Comparison of ENCODE assay signal across 8 cellular contexts in the genomic region with DNA sequence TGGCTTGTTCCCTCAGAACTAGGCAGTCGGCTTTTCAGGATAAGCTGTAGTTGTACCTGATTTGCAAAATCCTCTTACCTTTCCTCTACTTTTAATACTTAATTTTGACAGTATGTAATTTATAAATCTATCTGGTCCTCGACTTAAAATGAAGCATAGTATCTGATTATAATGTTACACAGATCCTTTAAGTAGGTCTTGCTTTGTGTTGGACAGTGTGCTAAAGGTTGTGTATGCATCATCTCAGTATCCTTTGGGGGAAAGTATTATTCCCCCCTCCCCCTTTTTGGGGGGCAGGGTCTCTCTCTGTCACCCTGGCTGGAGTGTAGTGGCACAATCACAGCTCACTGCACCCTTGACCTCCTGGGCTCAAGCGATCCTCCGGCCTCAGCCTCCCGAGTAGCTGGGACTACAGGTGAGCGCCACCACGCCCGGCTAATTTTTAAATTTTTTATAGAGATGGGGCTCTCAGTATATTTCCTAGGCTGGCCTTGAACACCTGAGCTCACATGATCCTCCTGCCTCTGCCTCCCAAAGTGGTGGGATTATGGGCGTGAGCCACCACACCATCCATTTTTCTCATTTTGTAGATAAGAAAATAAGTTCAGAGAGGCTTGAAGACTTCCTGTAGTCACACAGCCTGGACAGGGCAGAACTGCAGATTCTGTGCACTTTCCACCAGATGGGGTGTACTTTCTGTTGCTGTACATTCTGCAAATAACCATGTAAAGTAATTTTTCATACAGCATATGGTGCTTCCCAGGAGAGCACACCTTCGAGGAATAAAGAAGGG. TPM values are rescaled to one million over a fixed set of nuclear protein-coding genes. Genes with fewer than 3 reads are reported as not detected.
A peak's percentile ranks its signal among the peaks of the same experiment; 100 is the strongest.
DNase-seq lines count a peak whose midpoint lies in the region; ATAC-seq and TF ChIP-seq lines count a peak whose summit lies in the region.

No MANE protein-coding gene starts in this region.

- H3K36me3 ChIP-seq in BE2C (no peaks in the 10 kb centered on the region), breast epithelium (no peaks in the 10 kb centered on the region)

- H3K4me1 Mint-ChIP-seq in naive thymus-derived CD8-positive, alpha-beta T cell, result peaks cover 24 to 44% (median 40%) of the 10 kb centered on the region in 4 donors

- H3K9me3 ChIP-seq in BE2C (no peaks in the 10 kb centered on the region), breast epithelium (no peaks in the 10 kb centered on the region)

- peaks cover 0 to 3% (median 0%) of the 10 kb centered on the region in 5 donors for H3K27me3 Mint-ChIP-seq in naive thymus-derived CD8-positive, alpha-beta T cell

- TF ChIP-seq CTCF in BE2C (IDR thresholded peaks at IDR 0.05; ENCODE audit: low read depth, low read length), result no peak
- no peak for TF ChIP-seq CTCF in breast epithelium (IDR thresholded peaks at IDR 0.05)

- no peaks in the 10 kb centered on the region for H3K4me1 ChIP-seq in BE2C
- H3K4me1 ChIP-seq in breast epithelium, result peaks cover 0 to 5% of the 10 kb centered on the region in 2 donors

- intact Hi-C loops in breast epithelium (cut with DNase I; ENCODE audit: low total_unique reads), result no loop called here

- TF ChIP-seq POLR2A in breast epithelium (IDR thresholded peaks at IDR 0.05), result no peak

- peak overlapping the region; percentile 41 for H3K4me3 ChIP-seq in BE2C (ENCODE audit: low read depth, low read length)
- H3K4me3 ChIP-seq in breast epithelium, result peak overlapping the region; percentile 3 to 94 (median 89)

- H3K9me3 Mint-ChIP-seq in naive thymus-derived CD8-positive, alpha-beta T cell, result peaks cover 0 to 5% (median 0%) of the 10 kb centered on the region in 9 donors

- peaks cover 0 to 5% (median 0%) of the 10 kb centered on the region in 3 donors for H3K36me3 Mint-ChIP-seq in naive thymus-derived CD8-positive, alpha-beta T cell

- H3K27ac Mint-ChIP-seq in naive thymus-derived CD8-positive, alpha-beta T cell, result peak overlapping the region; percentile 90 to 100 (median 95)

- peak; percentile 7 for ATAC-seq in HG03378 (IDR thresholded peaks at IDR 0.05; ENCODE audit: unreplicated experiment)
- ATAC-seq in naive thymus-derived CD8-positive, alpha-beta T cell, result no peak
- ATAC-seq in GM18909 (IDR thresholded peaks at IDR 0.05; ENCODE audit: poor library complexity, unreplicated experiment), result no peak

- POLR2A ChIA-PET in naive thymus-derived CD8-positive, alpha-beta T cell (lab: Charles Lee), result interaction anchor here (0.6 to 3.6 kb wide), 8 partner anchors 10 to 1729 kb away, joined by 3 to 40 read pairs (median 7); a partner anchor contains a TSS

- peak overlapping the region; percentile 85 to 95 for H3K27ac ChIP-seq in breast epithelium

- DNase-seq in BE2C, result no peak
- no peak for DNase-seq in breast epithelium (ENCODE audit: low spot score in 2 of 2)
- peak in 1 of 10 donors; percentile 70 for DNase-seq in naive thymus-derived CD8-positive, alpha-beta T cell
- DNase-seq in activated effector memory CD4-positive, alpha-beta T cell treated with anti-CD3 and anti-CD28 coated beads, Interleukin-2, amount 50 U/mL, for 16 hours, result no peak
- no peak for DNase-seq in MV-4-11 (lab: John Stamatoyannopoulos, UW)
- DNase-seq in NAMALWA (ENCODE audit: low spot score), result no peak

- H3K27me3 ChIP-seq in BE2C (no peaks in the 10 kb centered on the region), breast epithelium (peaks cover 0 to 3% of the 10 kb centered on the region in 2 donors)

- peak overlapping the region; percentile 89 to 99 (median 96) for H3K4me3 Mint-ChIP-seq in naive thymus-derived CD8-positive, alpha-beta T cell

RNA-seq across cellular contexts. Expression of a gene that starts 0.8 kb away (rescaled TPM):
- 22.1 TPM for polyA plus RNA-seq in BE2C (2012; ENCODE audit: insufficient read depth, insufficient read length, low read depth)
- total RNA-seq in breast epithelium, result 10 to 100 TPM; 20.2 to 33.7 (median 25.6) TPM
- 10 to 100 TPM; 18.4 to 18.9 TPM for total RNA-seq in naive thymus-derived CD8-positive, alpha-beta T cell
- polyA plus RNA-seq in naive thymus-derived CD8-positive, alpha-beta T cell, result 1 to 10 TPM; 7.0 to 9.1 (median 8.3) TPM

RNA-seq across cellular contexts. Expression of a gene that starts 10.3 kb away (rescaled TPM):
- polyA plus RNA-seq in BE2C (2012; ENCODE audit: insufficient read depth, insufficient read length, low read depth), result 0.28 TPM
- 10 to 100 TPM; 12.8 to 23.4 (median 15.2) TPM for total RNA-seq in breast epithelium
- 10 to 100 TPM; 26.5 to 28.8 TPM for total RNA-seq in naive thymus-derived CD8-positive, alpha-beta T cell
- 10 to 100 TPM; 27.8 to 35.5 (median 33.4) TPM for polyA plus RNA-seq in naive thymus-derived CD8-positive, alpha-beta T cell
